ENCODE assay signal across 8 cellular contexts in genomic region chr6:43768983-43769525, GRCh38. TPM values are rescaled to one million over a fixed set of nuclear protein-coding genes. Genes with fewer than 3 reads are reported as not detected.
DNase-seq lines count a peak whose midpoint lies in the region; ATAC-seq, FAIRE-seq and TF ChIP-seq lines count a peak whose summit lies in the region.

No MANE protein-coding gene starts in this region.

- no peaks in the 10 kb centered on the region for H3K36me3 ChIP-seq in small intestine (ENCODE audit: control insufficient read depth in 2 of 2, insufficient read depth in 2 of 2, low read length in 2 of 2)

- H3K27me3 Mint-ChIP-seq in IgD-negative memory B cell = peaks cover 10% of the 10 kb centered on the region
- H3K27me3 Mint-ChIP-seq in central memory CD8-positive, alpha-beta T cell = peaks cover 23% of the 10 kb centered on the region

- H3K27me3 ChIP-seq in small intestine (ENCODE audit: control insufficient read depth in 2 of 2, insufficient read depth in 2 of 2, low read length in 2 of 2) = no peaks in the 10 kb centered on the region

- peak overlapping the region in 3 of 4 donors; percentile 90 to 98 (median 97) for H3K4me3 Mint-ChIP-seq in IgD-negative memory B cell
- peak overlapping the region; percentile 81 for H3K4me3 Mint-ChIP-seq in central memory CD8-positive, alpha-beta T cell

- TF ChIP-seq CTCF in AG09319 (IDR thresholded peaks at IDR 0.05; ENCODE audit: low read depth, low read length) = no peak

- H3K27ac Mint-ChIP-seq in IgD-negative memory B cell = peak overlapping the region; percentile 71 to 74 (median 73)
- H3K27ac Mint-ChIP-seq in central memory CD8-positive, alpha-beta T cell (ENCODE audit: low read depth) = peak overlapping the region; percentile 55

- H3K36me3 Mint-ChIP-seq in IgD-negative memory B cell = no peaks in the 10 kb centered on the region
- peaks cover 7% of the 10 kb centered on the region for H3K36me3 Mint-ChIP-seq in central memory CD8-positive, alpha-beta T cell (ENCODE audit: insufficient read depth)

- H3K9me3 Mint-ChIP-seq in IgD-negative memory B cell = no peaks in the 10 kb centered on the region
- no peaks in the 10 kb centered on the region for H3K9me3 Mint-ChIP-seq in central memory CD8-positive, alpha-beta T cell

- DNase-seq in AG09319 (ENCODE audit: extremely low read depth, low read depth) (peak; percentile 56), myocyte (ENCODE audit: low read depth) (peak; percentile 55), hippocampal formation (lab: John Stamatoyannopoulos, UW) (no peak), COLO668 (lab: John Stamatoyannopoulos, UW; ENCODE audit: unreplicated experiment) (no peak), small intestine (no peak)
- no peak for DNase-seq in central memory CD8-positive, alpha-beta T cell (ENCODE audit: low spot score in 2 of 2)

- peaks cover 4 to 6% (median 5%) of the 10 kb centered on the region in 3 donors for H3K4me1 Mint-ChIP-seq in IgD-negative memory B cell
- H3K4me1 Mint-ChIP-seq in central memory CD8-positive, alpha-beta T cell = peaks cover 24% of the 10 kb centered on the region

- no peaks in the 10 kb centered on the region for H3K9me3 ChIP-seq in small intestine (ENCODE audit: control insufficient read depth, low read depth)

- H3K27ac ChIP-seq in small intestine (ENCODE audit: low read depth in 1 of 2, low read length in 1 of 2) = no peak overlapping the region

- WGBS in small intestine, 3 donors = 53 to 57% (median 57%) methylated on average over 5 to 8 of the region's 8 CpGs

- H3K4me1 ChIP-seq in small intestine (ENCODE audit: control insufficient read depth in 2 of 2, insufficient read depth in 1 of 2, low read depth in 1 of 2, low read length in 1 of 2) = peaks cover 0 to 9% of the 10 kb centered on the region in 2 donors

- no peak for ATAC-seq in central memory CD8-positive, alpha-beta T cell (replicated peaks; ENCODE audit: extremely low read depth, poor library complexity, severe bottlenecking)
- ATAC-seq in GM21619 (IDR thresholded peaks at IDR 0.05; ENCODE audit: unreplicated experiment) = no peak

- FAIRE-seq in small intestine (lab: Jason Lieb, UNC) = no peak

- H3K4me3 ChIP-seq in small intestine (ENCODE audit: low read depth in 1 of 2, low read length in 2 of 2) = no peak overlapping the region

RNA-seq across cellular contexts. Expression of gene VEGFA, which starts 1.0 kb away (rescaled TPM):
- 0.19 TPM for polyA plus RNA-seq in IgD-negative memory B cell
- total RNA-seq in myocyte = 44.1 and 57.0 TPM in 2 replicates
- 163 TPM for polyA plus RNA-seq in myocyte (2012)
- 100 to 1,000 TPM; 100 to 144 (median 107) TPM for polyA plus RNA-seq in small intestine

Comparison
In these comparisons a context has a peak if more than half of its experiments do, and no peak if none do; other contexts are left out.
1. DNase-seq: peak in AG09319 (single experiment) and myocyte (single experiment); none in central memory CD8-positive, alpha-beta T cell (0 of 2), hippocampal formation (0 of 2), COLO668 (single experiment) and small intestine (single experiment).
2. RNA of gene VEGFA, which starts 1.0 kb away (polyA plus RNA-seq): 100 to 144 TPM in small intestine; 0.19 TPM in IgD-negative memory B cell (single experiment); every median in the first group is over 10 times any median in the second.